ENCODE assay signal across 16 cellular contexts in the genomic region with DNA sequence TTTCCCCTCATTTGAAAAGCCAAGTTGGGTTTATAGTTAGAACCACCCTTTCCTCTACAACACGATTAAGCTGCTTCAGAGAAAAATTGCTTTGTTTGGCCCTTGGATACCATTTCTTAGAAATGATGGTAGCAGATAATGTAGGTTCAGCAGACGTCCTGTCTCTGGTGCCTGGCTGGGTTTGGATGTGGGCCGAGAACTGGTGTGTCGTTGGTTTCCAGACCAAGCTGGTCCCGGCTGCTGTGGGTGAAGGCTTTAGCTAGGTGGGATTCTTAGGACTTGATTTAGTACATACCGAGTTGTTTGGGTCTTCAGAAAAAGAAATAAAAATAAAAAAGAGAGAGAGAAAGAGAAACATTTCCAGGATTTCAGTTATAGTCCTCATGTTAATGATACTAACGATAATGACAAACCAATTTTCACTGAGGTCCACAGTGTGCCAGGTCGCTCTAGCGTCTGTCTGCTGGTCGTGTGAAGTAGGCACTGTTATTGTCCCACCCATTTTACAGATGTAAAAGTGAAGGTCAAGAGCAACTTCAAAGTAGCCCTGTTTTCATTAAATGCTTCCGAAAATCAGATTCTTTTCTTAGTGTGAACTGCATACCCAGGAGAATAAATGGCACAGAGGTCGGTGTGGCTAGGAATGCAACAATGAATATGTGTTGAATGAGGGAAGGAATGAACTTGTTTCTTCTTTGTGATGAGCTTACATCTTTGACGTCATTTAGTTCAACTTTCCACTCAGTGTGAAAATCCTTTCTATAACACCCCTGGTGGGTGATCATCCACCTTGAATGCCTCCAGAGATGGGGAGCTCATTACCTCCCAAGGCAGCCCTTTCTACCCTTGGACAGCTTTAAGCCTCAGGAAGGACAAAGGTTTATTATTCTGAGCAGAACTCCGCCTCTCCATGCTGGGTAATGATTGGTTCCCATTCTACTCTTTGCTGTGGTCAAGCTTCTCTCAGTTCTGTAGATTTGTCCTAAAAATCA.
DNase-seq lines count a peak whose midpoint lies in the region; ATAC-seq and TF ChIP-seq lines count a peak whose summit lies in the region.
"Had no signal": no experiment of that assay in that cellular context is flagged by ENCODE, and none has a peak within 500 bp of the region (broad histone marks: within the 10 kb centered on the region; RNA-seq: fewer than 3 reads in every experiment).

No MANE protein-coding gene starts in this region.

- ATAC-seq in lower lobe of right lung (no peak), upper lobe of right lung (no peak)
- ATAC-seq: CD8-positive, alpha-beta T cell; GM23338; HCT116 had no signal

- peaks cover 30% of the 10 kb centered on the region for H3K9me3 Mint-ChIP-seq in chondrocyte (ENCODE audit: low read depth)
- peaks cover 25% of the 10 kb centered on the region for H3K9me3 Mint-ChIP-seq in activated CD4-positive, alpha-beta memory T cell treated with anti-CD3 and anti-CD28 coated beads for 36 hours
- H3K9me3 Mint-ChIP-seq in Calu3 (ENCODE audit: low read depth, unreplicated experiment): peaks cover 3% of the 10 kb centered on the region

- H3K4me3 Mint-ChIP-seq in chondrocyte (ENCODE audit: unreplicated experiment): no peak overlapping the region
- H3K4me3 Mint-ChIP-seq in activated CD4-positive, alpha-beta memory T cell treated with anti-CD3 and anti-CD28 coated beads for 36 hours: no peak overlapping the region
- H3K4me3 Mint-ChIP-seq in Calu3 (ENCODE audit: low read depth, unreplicated experiment): no peak overlapping the region
- H3K4me3 Mint-ChIP-seq: B cell; CD8-positive, alpha-beta T cell; GM23338; IgD-negative memory B cell had no signal

- H3K36me3 ChIP-seq in HEK293 (ENCODE audit: control insufficient read depth in 2 of 2, insufficient read depth in 1 of 2, low read length in 2 of 2) (no peaks in the 10 kb centered on the region), lower lobe of right lung (no peaks in the 10 kb centered on the region), upper lobe of right lung (no peaks in the 10 kb centered on the region)
- H3K36me3 ChIP-seq: BLaER1 treated with 17β-estradiol and CSF1 and Interleukin-3, amounts not matched to agents 10 nM and 100 nM had no signal

- H3K36me3 Mint-ChIP-seq in chondrocyte (ENCODE audit: low read depth) (peaks cover 17% of the 10 kb centered on the region), Calu3 (ENCODE audit: insufficient read depth, unreplicated experiment) (no peaks in the 10 kb centered on the region)
- H3K36me3 Mint-ChIP-seq in activated CD4-positive, alpha-beta memory T cell treated with anti-CD3 and anti-CD28 coated beads for 36 hours: no peaks in the 10 kb centered on the region
- H3K36me3 Mint-ChIP-seq: CD8-positive, alpha-beta T cell; IgD-negative memory B cell had no signal

- H3K27ac ChIP-seq in HEK293 (ENCODE audit: extremely low read depth, low read depth, low read length) (no peak overlapping the region), lower lobe of right lung (no peak overlapping the region), upper lobe of right lung (no peak overlapping the region)
- H3K27ac ChIP-seq: BLaER1 treated with 17β-estradiol and CSF1 and Interleukin-3, amounts not matched to agents 10 nM and 100 nM had no signal

- H3K27me3 Mint-ChIP-seq in chondrocyte (ENCODE audit: low read depth) (peaks cover 7% of the 10 kb centered on the region), Calu3 (ENCODE audit: unreplicated experiment) (peaks cover 47% of the 10 kb centered on the region)
- peaks cover 2% of the 10 kb centered on the region for H3K27me3 Mint-ChIP-seq in activated CD4-positive, alpha-beta memory T cell treated with anti-CD3 and anti-CD28 coated beads for 36 hours
- H3K27me3 Mint-ChIP-seq: B cell, IgD-negative memory B cell had no signal

- H3K4me3 ChIP-seq in HEK293 (ENCODE audit: low read depth, low read length) (no peak overlapping the region), lower lobe of right lung (no peak overlapping the region), upper lobe of right lung (no peak overlapping the region)
- H3K4me3 ChIP-seq: BLaER1 treated with 17β-estradiol and CSF1 and Interleukin-3, amounts not matched to agents 10 nM and 100 nM; GM23338 had no signal

- H3K9me3 ChIP-seq in HEK293 (ENCODE audit: control insufficient read depth, insufficient read depth, low read depth, low read length) (no peaks in the 10 kb centered on the region), lower lobe of right lung (peaks cover 19% of the 10 kb centered on the region), upper lobe of right lung (no peaks in the 10 kb centered on the region)

- H3K4me1 ChIP-seq in HEK293 (ENCODE audit: control insufficient read depth, insufficient read depth, low read length) (no peaks in the 10 kb centered on the region), lower lobe of right lung (no peaks in the 10 kb centered on the region), upper lobe of right lung (peaks cover 9% of the 10 kb centered on the region)
- H3K4me1 ChIP-seq: BLaER1 treated with 17β-estradiol and CSF1 and Interleukin-3, amounts not matched to agents 10 nM and 100 nM had no signal

- H3K27me3 ChIP-seq in lower lobe of right lung (ENCODE audit: low read depth): no peaks in the 10 kb centered on the region
- no peaks in the 10 kb centered on the region for H3K27me3 ChIP-seq in upper lobe of right lung
- H3K27me3 ChIP-seq: BLaER1 treated with 17β-estradiol and CSF1 and Interleukin-3, amounts not matched to agents 10 nM and 100 nM had no signal

- H3K27ac Mint-ChIP-seq in chondrocyte (ENCODE audit: unreplicated experiment): no peak overlapping the region
- H3K27ac Mint-ChIP-seq in activated CD4-positive, alpha-beta memory T cell treated with anti-CD3 and anti-CD28 coated beads for 36 hours: no peak overlapping the region
- H3K27ac Mint-ChIP-seq in Calu3 (ENCODE audit: unreplicated experiment): no peak overlapping the region
- H3K27ac Mint-ChIP-seq: B cell; CD8-positive, alpha-beta T cell; GM23338; IgD-negative memory B cell had no signal

- intact Hi-C loops in lower lobe of right lung (cut with DNase I) (no loop called here), upper lobe of right lung (cut with DNase I) (no loop called here), Calu3 (cut with micrococcal nuclease; ENCODE audit: unreplicated experiment) (no loop called here)
- intact Hi-C loops in activated CD4-positive, alpha-beta memory T cell treated with anti-CD3 and anti-CD28 coated beads for 36 hours (cut with micrococcal nuclease): no loop called here

- H3K4me1 Mint-ChIP-seq in chondrocyte (ENCODE audit: low read depth) (no peaks in the 10 kb centered on the region), Calu3 (ENCODE audit: low read depth, unreplicated experiment) (no peaks in the 10 kb centered on the region)
- H3K4me1 Mint-ChIP-seq in activated CD4-positive, alpha-beta memory T cell treated with anti-CD3 and anti-CD28 coated beads for 36 hours (ENCODE audit: low read depth): no peaks in the 10 kb centered on the region
- H3K4me1 Mint-ChIP-seq: B cell, IgD-negative memory B cell had no signal

- POLR2A ChIA-PET in HEK293 (lab: Yijun Ruan, JAX): no interaction called here
- POLR2A ChIA-PET in activated CD4-positive, alpha-beta memory T cell treated with anti-CD3 and anti-CD28 coated beads for 36 hours (lab: Charles Lee): no interaction called here

- DNase-seq in chondrocyte (ENCODE audit: low spot score) (peak; percentile 32), lower lobe of right lung (peak; percentile 9), upper lobe of right lung (peak; percentile 27), cerebellar nuclear complex (lab: John Stamatoyannopoulos, UW) (no peak), Calu3 (no peak)
- DNase-seq in activated CD4-positive, alpha-beta memory T cell treated with anti-CD3 and anti-CD28 coated beads for 36 hours: no peak
- DNase-seq: 8988T; CD8-positive, alpha-beta T cell; DMS 273 treated with DMSO at 0.1 percent for 48 hours; H7 had no signal

- CTCF ChIA-PET in HEK293 (lab: Yijun Ruan, JAX) (interaction anchor here (0.9 kb wide), 1 partner anchor 85 kb away, joined by 4 read pairs; no protein-coding TSS in a partner anchor), Calu3 (lab: Charles Lee) (interaction anchor here (0.6 kb wide), 1 partner anchor 117 kb away, joined by 5 read pairs; no protein-coding TSS in a partner anchor)
- CTCF ChIA-PET in activated CD4-positive, alpha-beta memory T cell treated with anti-CD3 and anti-CD28 coated beads for 36 hours (lab: Charles Lee): no interaction called here

- no TSS peak for BruUV-seq in Calu3 (replicated peaks; lab: Mats Ljungman, UMichigan)

- no peak for TF ChIP-seq CTCF in HEK293 (tag by site-specific recombination; IDR thresholded peaks at IDR 0.05)
- TF ChIP-seq CTCF in chondrocyte (IDR thresholded peaks at IDR 0.05): no peak
- TF ChIP-seq CTCF in lower lobe of right lung (IDR thresholded peaks at IDR 0.05): no peak
- no peak for TF ChIP-seq CTCF in upper lobe of right lung (IDR thresholded peaks at IDR 0.05)
- no peak for TF ChIP-seq CTCF in Calu3 (IDR thresholded peaks at IDR 0.05; ENCODE audit: unreplicated experiment)

TF ChIP-seq in HEK293, 187 proteins besides CTCF, POLR2A, EP300 and RAD21:
- TF ChIP-seq ZNF433 (tag by site-specific recombination; IDR thresholded peaks at IDR 0.05; ENCODE audit: low read depth): no peak
- TF ChIP-seq ZBTB7A (tag by site-specific recombination; IDR thresholded peaks at IDR 0.05; ENCODE audit: low read depth): no peak
- 0 out of 2 replicates have a peak, but pooled peaks have one; percentile 39 for TF ChIP-seq ZNF580 (tag by site-specific recombination; IDR thresholded peaks at IDR 0.05)
- no peak for TF ChIP-seq ZNF626 (tag by site-specific recombination; IDR thresholded peaks at IDR 0.05)
- TF ChIP-seq ZNF16 (tag by site-specific recombination; IDR thresholded peaks at IDR 0.05; ENCODE audit: low read depth): no peak
TF ChIP-seq in HEK293: peak in this region for 1.

Comparison
In these comparisons a context has a peak if more than half of its experiments do, and no peak if none do; other contexts are left out.
1. DNase-seq: peak in chondrocyte (single experiment), lower lobe of right lung (single experiment) and upper lobe of right lung (single experiment); none in activated CD4-positive, alpha-beta memory T cell treated with anti-CD3 and anti-CD28 coated beads for 36 hours (single experiment), cerebellar nuclear complex (0 of 2) and Calu3 (single experiment).